Comparison of ENCODE assay signal across 8 cellular contexts in genomic region chr10:317219-317868, GRCh38.
DNase-seq lines count a peak whose midpoint lies in the region; ATAC-seq and TF ChIP-seq lines count a peak whose summit lies in the region.

No MANE protein-coding gene starts in this region.

- H3K27ac ChIP-seq in suprapubic skin, result no peak overlapping the region

- DNase-seq in GM10266 (ENCODE audit: extremely low spot score) (peak; percentile 67), Right ventricle myocardium superior (peak; percentile 64), ecto neural progenitor cell (ENCODE audit: low spot score) (no peak), suprapubic skin (ENCODE audit: low spot score in 2 of 2) (no peak), nucleus accumbens (lab: John Stamatoyannopoulos, UW) (no peak), NCI-H1048 (lab: John Stamatoyannopoulos, UW) (no peak)

- ATAC-seq in GM21381 (IDR thresholded peaks at IDR 0.05; ENCODE audit: unreplicated experiment) (peak; percentile 90), HG03565 (IDR thresholded peaks at IDR 0.05; ENCODE audit: unreplicated experiment) (peak; percentile 95), Right ventricle myocardium superior (ENCODE audit: poor library complexity) (peak; percentile 83)

- intact Hi-C loops in Right ventricle myocardium superior (cut with DNase I), result no loop called here

- 77% methylated on average over 14 of the region's 14 CpGs for WGBS in suprapubic skin

- H3K27me3 ChIP-seq in suprapubic skin, result no peaks in the 10 kb centered on the region

- no peak for TF ChIP-seq POLR2A in suprapubic skin (IDR thresholded peaks at IDR 0.05)

- H3K4me3 ChIP-seq in suprapubic skin, result no peak overlapping the region

- TF ChIP-seq CTCF in GM10266 (IDR thresholded peaks at IDR 0.05; ENCODE audit: control insufficient read depth, insufficient read depth, low read depth, missing control alignments) (no peak), suprapubic skin (IDR thresholded peaks at IDR 0.05) (no peak)

- H3K36me3 ChIP-seq in suprapubic skin, result peaks cover 8% of the 10 kb centered on the region

- TF ChIP-seq EP300 in suprapubic skin (IDR thresholded peaks at IDR 0.05), result no peak

- no peaks in the 10 kb centered on the region for H3K9me3 ChIP-seq in suprapubic skin

- no peaks in the 10 kb centered on the region for H3K4me1 ChIP-seq in suprapubic skin

Comparison
In these comparisons a context has a peak if more than half of its experiments do, and no peak if none do; other contexts are left out.
1. DNase-seq: peak in GM10266 (single experiment) and Right ventricle myocardium superior (single experiment); none in ecto neural progenitor cell (single experiment), suprapubic skin (0 of 2), nucleus accumbens (0 of 56) and NCI-H1048 (single experiment).
2. Peak in every context shown above with its lines, with median percentiles within 50 percentile points of each other: ATAC-seq.